26 cellular contexts compared by ENCODE assay signal in the genomic region with DNA sequence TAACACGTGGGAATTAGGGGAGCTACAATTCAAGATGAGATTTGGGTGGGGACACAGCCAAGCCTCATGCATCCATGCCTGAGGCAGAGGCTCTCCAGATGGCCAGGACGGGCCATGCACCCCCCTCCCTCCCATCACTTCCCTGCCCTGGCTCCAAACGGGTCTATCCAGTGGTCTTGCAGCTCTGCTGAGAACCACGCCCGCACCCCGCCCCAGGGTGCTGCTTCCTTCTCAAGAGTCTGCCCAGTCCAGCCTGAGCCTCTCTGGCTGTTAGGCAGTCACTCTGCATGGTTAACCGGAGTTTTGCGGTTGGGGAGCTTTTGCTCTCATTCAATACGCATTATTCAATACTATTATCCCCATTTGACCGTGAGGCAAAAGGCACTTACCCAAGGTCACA.
A peak's percentile ranks its signal among the peaks of the same experiment; 100 is the strongest.
DNase-seq lines count a peak whose midpoint lies in the region; ATAC-seq, FAIRE-seq and TF ChIP-seq lines count a peak whose summit lies in the region.
"Had no signal": no experiment of that assay in that cellular context is flagged by ENCODE, and none has a peak within 500 bp of the region (broad histone marks: within the 10 kb centered on the region; RNA-seq: fewer than 3 reads in every experiment).

No MANE protein-coding gene starts in this region.

- no peak overlapping the region for H3K4me3 Mint-ChIP-seq in activated naive CD4-positive, alpha-beta T cell treated with anti-CD3 and anti-CD28 coated beads for 36 hours
- H3K4me3 Mint-ChIP-seq: CD4-positive, alpha-beta T cell; GM23338 had no signal

- TF ChIP-seq EP300 in SK-N-SH (IDR thresholded peaks at IDR 0.05; ENCODE audit: borderline replicate concordance in 1 of 2, low read depth in 1 of 2, low read length in 1 of 2) (no peak), H1 (IDR thresholded peaks at IDR 0.05; ENCODE audit: borderline replicate concordance in 1 of 2, low read depth in 2 of 2, low read length in 2 of 2) (no peak)

- no peak overlapping the region for H3K14ac ChIP-seq in H1 (ENCODE audit: insufficient read length)

- H3K9ac ChIP-seq in SK-N-SH (no peak overlapping the region), H1 (replicated peaks in 1 of 4; ENCODE audit: extremely low read depth in 1 of 4, low read depth in 3 of 4, low read length in 3 of 4) (no peak overlapping the region), kidney (ENCODE audit: low read length in 2 of 2) (peak overlapping the region in 1 of 2 donors; percentile 31)
- H3K9ac ChIP-seq: BLaER1 had no signal

- H3K79me1 ChIP-seq in H1 (ENCODE audit: low read depth, low read length), result no peaks in the 10 kb centered on the region; the same call in 1 of the 2 replicates

- H2AK5ac ChIP-seq in H1 (ENCODE audit: low read depth, low read length), result 0 out of 2 replicates have a peak overlapping the region, but pooled peaks have one; percentile 65

- no peak for FAIRE-seq in H1 (lab: Jason Lieb, UNC)
- no peak for FAIRE-seq in kidney (lab: Jason Lieb, UNC)
- FAIRE-seq: GM12878 had no signal

- POLR2A ChIA-PET in SK-N-SH (lab: Yijun Ruan, JAX) (no interaction called here), H1 (lab: Charles Lee; ENCODE audit: partially characterized antibody) (no interaction called here)

- no peak overlapping the region for H4K8ac ChIP-seq in H1 (ENCODE audit: extremely low read depth, insufficient read depth, low read length)

- CTCF ChIA-PET in SK-N-SH (lab: Yijun Ruan, JAX) (interaction anchor here (1.1 kb wide), 1 partner anchor 11 kb away, joined by 3 read pairs; no protein-coding TSS in a partner anchor), H1 (lab: Charles Lee; ENCODE audit: partially characterized antibody) (interaction anchor here (1.1 to 4.2 kb wide), 7 partner anchors 15 to 450 kb away, joined by 3 to 16 read pairs (median 4); no protein-coding TSS in a partner anchor)
- CTCF ChIA-PET in activated naive CD4-positive, alpha-beta T cell treated with anti-CD3 and anti-CD28 coated beads for 36 hours (lab: Charles Lee), result no interaction called here

- H3K4me3 ChIP-seq in SK-N-SH (ENCODE audit: low read depth in 2 of 2, low read length in 1 of 2) (no peak overlapping the region), H1 (ENCODE audit: extremely low read depth in 1 of 4, insufficient read depth in 2 of 4, low read depth in 3 of 4, low read length in 4 of 4) (no peak overlapping the region), kidney (ENCODE audit: low read length in 2 of 2) (no peak overlapping the region), spleen (no peak overlapping the region)
- H3K4me3 ChIP-seq: BLaER1, GM12878, GM23338 had no signal

- TF ChIP-seq RAD21 in SK-N-SH (IDR thresholded peaks at IDR 0.05; ENCODE audit: low read length) (no peak), H1 (IDR thresholded peaks at IDR 0.05 in 1 of 2, conservative IDR thresholded peaks at IDR 0.05 in 1 of 2; ENCODE audit: low read depth in 2 of 2, low read length in 2 of 2) (no peak)

- no peak overlapping the region for H2BK120ac ChIP-seq in H1 (replicated peaks; ENCODE audit: low read depth, low read length)

- no peak overlapping the region for H3K27ac ChIP-seq in SK-N-SH (ENCODE audit: low read depth in 2 of 2, low read length in 1 of 2)
- no peak overlapping the region for H3K27ac ChIP-seq in H1 (ENCODE audit: low read depth, low read length)
- H3K27ac ChIP-seq in kidney (ENCODE audit: low read depth in 2 of 2, low read length in 2 of 2), result peak overlapping the region; percentile 29 to 48
- peak overlapping the region; percentile 15 to 83 (median 70) for H3K27ac ChIP-seq in spleen
- H3K27ac ChIP-seq: 22Rv1, BLaER1, HL-60 had no signal

- no peaks in the 10 kb centered on the region for H3K9me3 Mint-ChIP-seq in activated naive CD4-positive, alpha-beta T cell treated with anti-CD3 and anti-CD28 coated beads for 36 hours
- H3K9me3 Mint-ChIP-seq: CD4-positive, alpha-beta T cell; GM23338 had no signal

- no peaks in the 10 kb centered on the region for H3F3A ChIP-seq in SK-N-SH (replicated peaks; ENCODE audit: insufficient read depth)

- DNase-seq in SK-N-SH (peak; percentile 45), H1 (ENCODE audit: low read depth in 1 of 2, low spot score in 2 of 2) (no peak), kidney (no peak), spleen (no peak), NCI-H146 treated with DMSO at 0.1 percent for 48 hours (lab: John Stamatoyannopoulos, UW; ENCODE audit: unreplicated experiment) (no peak), omental fat pad (ENCODE audit: low spot score) (no peak)
- no peak for DNase-seq in activated naive CD4-positive, alpha-beta T cell treated with anti-CD3 and anti-CD28 coated beads for 36 hours
- DNase-seq: ACHN; CD4-positive, alpha-beta T cell; COR-L47; DMS79 treated with DMSO at 0.1 percent for 48 hours; HCEC 1CT; KBM-7; NCI-H1092; NCI-H1436; NCI-H2029; NCI-H226; NCI-H510A treated with DMSO at 0.1 percent for 48 hours; NCI-H774 had no signal

- no peak overlapping the region for H2BK15ac ChIP-seq in H1 (ENCODE audit: low read length)

- intact Hi-C loops in kidney (cut with DNase I), result loop anchor here (10.0 kb wide), 1 partner anchor 97 kb away; no protein-coding TSS in a partner anchor
- intact Hi-C loops in spleen (cut with DNase I; ENCODE audit: low total_unique reads), result loop anchor here (10.0 kb wide), 1 partner anchor 97 kb away; no protein-coding TSS in a partner anchor
- intact Hi-C loops in activated naive CD4-positive, alpha-beta T cell treated with anti-CD3 and anti-CD28 coated beads for 36 hours (cut with micrococcal nuclease), result no loop called here

- H3K4me1 Mint-ChIP-seq in activated naive CD4-positive, alpha-beta T cell treated with anti-CD3 and anti-CD28 coated beads for 36 hours (ENCODE audit: low read depth), result no peaks in the 10 kb centered on the region

- H3K27ac Mint-ChIP-seq in activated naive CD4-positive, alpha-beta T cell treated with anti-CD3 and anti-CD28 coated beads for 36 hours, result no peak overlapping the region
- H3K27ac Mint-ChIP-seq: CD4-positive, alpha-beta T cell; GM23338 had no signal

- WGBS in SK-N-SH (ENCODE audit: low lambda C conversion rate), result 93% methylated on average over 6 of the region's 10 CpGs
- WGBS in H1 (ENCODE audit: extremely low coverage in 1 of 2, insufficient coverage in 1 of 2, insufficient read length in 1 of 2, insufficient replicate concordance in 2 of 2, low coverage in 1 of 2, low lambda C conversion rate in 2 of 2, missing lambda C conversion rate in 1 of 2), 2 experiments, result 88% methylated on average over 10 of the region's 10 CpGs; no CpG with 5 or more reads in 1 of the 2 experiments
- 78 to 86% (median 81%) methylated on average over 10 of the region's 10 CpGs for WGBS in spleen, 5 donors

- no peak overlapping the region for H2BK5ac ChIP-seq in H1 (ENCODE audit: low read depth, low read length)

- TF ChIP-seq POLR2A in H1 (IDR thresholded peaks at IDR 0.05; ENCODE audit: control extremely low read depth in 1 of 2, low read depth in 2 of 2, low read length in 2 of 2) (no peak), spleen (IDR thresholded peaks at IDR 0.05) (no peak)

- no peaks in the 10 kb centered on the region for H4K20me1 ChIP-seq in SK-N-SH (ENCODE audit: insufficient read depth)
- no peaks in the 10 kb centered on the region for H4K20me1 ChIP-seq in H1 (replicated peaks in 1 of 2; ENCODE audit: control insufficient read depth in 1 of 2, insufficient read depth in 2 of 2, low read length in 2 of 2)

- no peak overlapping the region for H2BK20ac ChIP-seq in H1 (ENCODE audit: low read length)

- H3K9me3 ChIP-seq in SK-N-SH, result no peaks in the 10 kb centered on the region
- H3K9me3 ChIP-seq in H1 (ENCODE audit: insufficient read depth in 2 of 2, low read depth in 1 of 2, low read length in 1 of 2), result no peaks in the 10 kb centered on the region
- H3K9me3 ChIP-seq in kidney (ENCODE audit: control insufficient read depth in 1 of 2, low read length in 2 of 2), result no peaks in the 10 kb centered on the region
- no peaks in the 10 kb centered on the region for H3K9me3 ChIP-seq in spleen
- H3K9me3 ChIP-seq: BLaER1 had no signal

- H3K4me1 ChIP-seq in SK-N-SH (ENCODE audit: control insufficient read depth in 1 of 2, insufficient read depth in 2 of 2, low read depth in 1 of 2, low read length in 1 of 2) (no peaks in the 10 kb centered on the region), H1 (replicated peaks in 1 of 4; ENCODE audit: control insufficient read depth in 3 of 4, insufficient read depth in 4 of 4, low read length in 3 of 4) (peaks cover 0 to 8% (median 0%) of the 10 kb centered on the region in 4 experiments; a peak in 3 of 7 replicates), kidney (ENCODE audit: control insufficient read depth in 1 of 2, insufficient read depth in 1 of 2, low read depth in 1 of 2, low read length in 2 of 2) (peaks cover 35 to 43% of the 10 kb centered on the region in 2 donors), spleen (peaks cover 14 to 95% (median 47%) of the 10 kb centered on the region in 6 donors)

- TF ChIP-seq CTCF in SK-N-SH (IDR thresholded peaks at IDR 0.05) (no peak), H1 (IDR thresholded peaks at IDR 0.05; ENCODE audit: control extremely low read depth in 1 of 3, insufficient read depth in 1 of 3, low read depth in 1 of 3, low read length in 3 of 3) (no peak), kidney (IDR thresholded peaks at IDR 0.05; ENCODE audit: borderline replicate concordance, extremely low read depth, insufficient read depth) (no peak), spleen (IDR thresholded peaks at IDR 0.05 in 8 of 11, conservative IDR thresholded peaks at IDR 0.05 in 3 of 11) (no peak), omental fat pad (IDR thresholded peaks at IDR 0.05) (no peak)

- H3K27me3 ChIP-seq in SK-N-SH (ENCODE audit: insufficient read depth), result no peaks in the 10 kb centered on the region
- H3K27me3 ChIP-seq in H1 (replicated peaks in 1 of 4; ENCODE audit: control insufficient read depth in 3 of 4, extremely low read depth in 1 of 4, insufficient read depth in 3 of 4, low read length in 3 of 4), result no peaks in the 10 kb centered on the region
- no peaks in the 10 kb centered on the region for H3K27me3 ChIP-seq in spleen (replicated peaks in 1 of 7)
- H3K27me3 ChIP-seq: BLaER1 had no signal

- H3K4ac ChIP-seq in H1 (replicated peaks; ENCODE audit: insufficient read length, low read depth, low read length), result no peak overlapping the region

- H4K91ac ChIP-seq in H1 (replicated peaks; ENCODE audit: insufficient read length, low read length), result no peak overlapping the region

- H3K9me2 ChIP-seq in SK-N-SH, result no peaks in the 10 kb centered on the region

- no peaks in the 10 kb centered on the region for H3K23me2 ChIP-seq in H1 (ENCODE audit: low read depth, low read length)

- H4K5ac ChIP-seq in H1 (ENCODE audit: insufficient read length, low read depth, low read length), result no peak overlapping the region

- H2BK12ac ChIP-seq in H1 (ENCODE audit: low read depth, low read length), result no peak overlapping the region

- H2AFZ ChIP-seq in SK-N-SH (ENCODE audit: low read depth) (no peak overlapping the region), H1 (ENCODE audit: low read length) (no peak overlapping the region)
- H2AFZ ChIP-seq: GM23338 had no signal

- H3K27me3 Mint-ChIP-seq in activated naive CD4-positive, alpha-beta T cell treated with anti-CD3 and anti-CD28 coated beads for 36 hours (ENCODE audit: low read depth), result no peaks in the 10 kb centered on the region
- H3K27me3 Mint-ChIP-seq: CD4-positive, alpha-beta T cell had no signal

- H3K56ac ChIP-seq in H1 (replicated peaks; ENCODE audit: insufficient read length, low read depth, low read length), result no peak overlapping the region

- H3K23ac ChIP-seq in H1 (ENCODE audit: insufficient read length), result no peak overlapping the region

- H3K36me3 ChIP-seq in SK-N-SH (replicated peaks in 1 of 2; ENCODE audit: control insufficient read depth in 1 of 2, insufficient read depth in 2 of 2, low read length in 1 of 2), result no peaks in the 10 kb centered on the region
- no peaks in the 10 kb centered on the region for H3K36me3 ChIP-seq in H1 (ENCODE audit: control insufficient read depth in 2 of 4, insufficient read depth in 4 of 4, low read length in 3 of 4)
- H3K36me3 ChIP-seq in kidney (ENCODE audit: control insufficient read depth in 1 of 2, insufficient read depth in 2 of 2, low read length in 2 of 2), result no peaks in the 10 kb centered on the region
- H3K36me3 ChIP-seq in spleen, result no peaks in the 10 kb centered on the region
- H3K36me3 ChIP-seq: BLaER1 had no signal

- H3K4me2 ChIP-seq in SK-N-SH (no peak overlapping the region), H1 (ENCODE audit: insufficient read depth in 1 of 2, low read depth in 2 of 2, low read length in 2 of 2) (no peak overlapping the region)
- H3K4me2 ChIP-seq: BLaER1, GM23338 had no signal

- ATAC-seq in SK-N-SH treated with all-trans-retinoic acid at 6 μM for 48 hours (no peak), omental fat pad (ENCODE audit: low FRiP score) (no peak)
- ATAC-seq: GM12878, Panc1 had no signal

- H3K18ac ChIP-seq in H1 (ENCODE audit: extremely low read depth, low read length), result no peak overlapping the region

- H3K36me3 Mint-ChIP-seq in activated naive CD4-positive, alpha-beta T cell treated with anti-CD3 and anti-CD28 coated beads for 36 hours (ENCODE audit: low read depth), result no peaks in the 10 kb centered on the region

- peaks cover 4% of the 10 kb centered on the region; the same call in 1 of the 2 replicates for H3K79me2 ChIP-seq in SK-N-SH (ENCODE audit: insufficient read depth)
- H3K79me2 ChIP-seq in H1 (ENCODE audit: control insufficient read depth in 1 of 2, insufficient read depth in 2 of 2, low read length in 2 of 2), result no peaks in the 10 kb centered on the region

Comparison
In these comparisons a context has a peak if more than half of its experiments do, and no peak if none do; other contexts are left out.
1. H3K27ac ChIP-seq: peak in kidney (2 of 2) and spleen (8 of 8); none in SK-N-SH (0 of 2) and H1 (single experiment).